ENCODE assay signal across 27 cellular contexts in genomic region chr20:4728121-4728520, GRCh38. TPM values are rescaled to one million over a fixed set of nuclear protein-coding genes. Genes with fewer than 3 reads are reported as not detected.
DNase-seq lines count a peak whose midpoint lies in the region; ATAC-seq, FAIRE-seq and TF ChIP-seq lines count a peak whose summit lies in the region.
"Had no signal": no experiment of that assay in that cellular context is flagged by ENCODE, and none has a peak within 500 bp of the region (broad histone marks: within the 10 kb centered on the region; RNA-seq: fewer than 3 reads in every experiment).

No MANE protein-coding gene starts in this region.

- peak overlapping the region; percentile 54; the same call in 1 of the 2 replicates for H3K27ac Mint-ChIP-seq in HFFc6
- H3K27ac Mint-ChIP-seq: activated CD4-positive, alpha-beta T cell treated with anti-CD3 and anti-CD28 coated beads, Interleukin-2, amount 10 ng/mL, durations not matched to agents 7 days and 5 days; activated CD8-positive, alpha-beta memory T cell treated with anti-CD3 and anti-CD28 coated beads, Interleukin-2, amount 10 ng/mL, durations not matched to agents 7 days and 5 days; activated naive CD4-positive, alpha-beta T cell treated with anti-CD3 and anti-CD28 coated beads, Interleukin-2, amount 50 U/mL, for 24 hours; activated T-helper 1 cell treated with anti-CD3 and anti-CD28 coated beads, Interleukin-12 subunit alpha, Interleukin-12 subunit beta, Interleukin-2, Interleukin-4 antibody, amounts not matched to agents 30 ng/mL and 10 ng/mL and 1 ng/mL, durations not matched to agents 14 hours and 24 hours and 36 hours had no signal

- H3K36me3 ChIP-seq in K562 (ENCODE audit: control insufficient read depth, insufficient read depth, low read length): no peaks in the 10 kb centered on the region
- H3K36me3 ChIP-seq: BLaER1, transverse colon had no signal

- TF ChIP-seq CTCF in HFFc6 (IDR thresholded peaks at IDR 0.05) (no peak), K562 (IDR thresholded peaks at IDR 0.05 in 2 of 3, conservative IDR thresholded peaks at IDR 0.05 in 1 of 3; ENCODE audit: insufficient read depth in 2 of 3, low read depth in 1 of 3, low read length in 3 of 3) (no peak), fibroblast of pulmonary artery (IDR thresholded peaks at IDR 0.05; ENCODE audit: low read length, missing control alignments) (no peak), GM10266 (IDR thresholded peaks at IDR 0.05; ENCODE audit: control insufficient read depth, insufficient read depth, low read depth, missing control alignments) (no peak)

- H3K9me3 Mint-ChIP-seq in HFFc6: no peaks in the 10 kb centered on the region
- H3K9me3 Mint-ChIP-seq: activated CD4-positive, alpha-beta T cell treated with anti-CD3 and anti-CD28 coated beads, Interleukin-2, amount 10 ng/mL, durations not matched to agents 7 days and 5 days; activated naive CD4-positive, alpha-beta T cell treated with anti-CD3 and anti-CD28 coated beads, Interleukin-2, amount 50 U/mL, for 24 hours; activated T-helper 1 cell treated with anti-CD3 and anti-CD28 coated beads, Interleukin-12 subunit alpha, Interleukin-12 subunit beta, Interleukin-2, Interleukin-4 antibody, amounts not matched to agents 30 ng/mL and 10 ng/mL and 1 ng/mL, durations not matched to agents 14 hours and 24 hours and 36 hours; neural crest cell had no signal

- WGBS in K562 (ENCODE audit: insufficient coverage, low coverage, missing lambda C conversion rate): 10% methylated on average over 3 of the region's 3 CpGs

- H3K9me1 ChIP-seq in K562 (ENCODE audit: control insufficient read depth, insufficient read depth, low read length): no peaks in the 10 kb centered on the region

- H3K4me3 ChIP-seq in K562: no peak overlapping the region
- no peak overlapping the region for H3K4me3 ChIP-seq in fibroblast of pulmonary artery (replicated peaks; ENCODE audit: low read depth, low read length)
- H3K4me3 ChIP-seq: BLaER1, mucosa of descending colon, transverse colon had no signal

- no peak overlapping the region for H3K9ac ChIP-seq in K562 (ENCODE audit: insufficient read depth in 1 of 2, low read depth in 2 of 2, low read length in 2 of 2)
- H3K9ac ChIP-seq: BLaER1 had no signal

- in situ Hi-C loops in K562 (cut with MboI): no loop called here

- POLR2A ChIA-PET in K562 (lab: Yijun Ruan, JAX): no interaction called here

- no TSS peak for BruUV-seq in K562 (replicated peaks; lab: Mats Ljungman, UMichigan)

- TF ChIP-seq POLR2A in K562 (conservative IDR thresholded peaks at IDR 0.05): no peak

- no peaks in the 10 kb centered on the region for H4K20me1 ChIP-seq in K562 (replicated peaks; ENCODE audit: control insufficient read depth, insufficient read depth, low read length)
- H4K20me1 ChIP-seq: BLaER1 had no signal

- no peaks in the 10 kb centered on the region for H3K79me2 ChIP-seq in K562 (ENCODE audit: control insufficient read depth, insufficient read depth, low read length)

- TF ChIP-seq RAD21 in K562 (CRISPR knock-in tag; conservative IDR thresholded peaks at IDR 0.05 in 1 of 2, IDR thresholded peaks at IDR 0.05 in 1 of 2): no peak

- DNase-seq in A172 (ENCODE audit: low spot score) (peak; percentile 36), HFFc6 (no peak), K562 (ENCODE audit: extremely low read depth in 1 of 4, low spot score in 3 of 4) (no peak), fibroblast of pulmonary artery (ENCODE audit: low read depth) (peak; percentile 21), GM10266 (ENCODE audit: extremely low spot score) (no peak), LoVo (ENCODE audit: low spot score) (no peak), NCI-H1694 (lab: John Stamatoyannopoulos, UW) (no peak)
- DNase-seq: activated CD4-positive, alpha-beta T cell treated with anti-CD3 and anti-CD28 coated beads, Interleukin-2, amount 10 ng/mL, durations not matched to agents 7 days and 5 days; activated CD8-positive, alpha-beta memory T cell treated with anti-CD3 and anti-CD28 coated beads, Interleukin-2, amount 10 ng/mL, durations not matched to agents 7 days and 5 days; Caco-2; cerebellar nuclear complex; effector CD8-positive, alpha-beta T cell; hippocampal formation; mucosa of descending colon; NCI-H1105 treated with DMSO at 0.1 percent for 48 hours; NCI-H2081; stimulated activated CD8-positive, alpha-beta memory T cell treated with anti-CD3 and anti-CD28 coated beads, Interleukin-4, amount 100 ng/mL, for 48 hours; transverse colon had no signal

- no peak overlapping the region for H2AFZ ChIP-seq in K562 (ENCODE audit: low read depth, low read length)

- H3K27me3 ChIP-seq in K562 (ENCODE audit: control insufficient read depth in 2 of 2, insufficient read depth in 2 of 2, low read length in 2 of 2): peaks cover 0 to 40% of the 10 kb centered on the region in 2 experiments; a peak in 2 of 5 replicates
- H3K27me3 ChIP-seq: BLaER1 had no signal

- no peaks in the 10 kb centered on the region for H3K4me1 ChIP-seq in K562 (replicated peaks in 1 of 2; ENCODE audit: control insufficient read depth in 2 of 2, insufficient read depth in 2 of 2, low read length in 2 of 2)
- H3K4me1 ChIP-seq: Caco-2 had no signal

- H3K27ac ChIP-seq in K562 (ENCODE audit: extremely low read depth, low read depth, low read length): no peak overlapping the region
- H3K27ac ChIP-seq: BLaER1, transverse colon had no signal

- TF ChIP-seq EP300 in K562 (IDR thresholded peaks at IDR 0.05; ENCODE audit: low read length): no peak

- no peak for FAIRE-seq in K562 (lab: Jason Lieb, UNC)

- peaks cover 15% of the 10 kb centered on the region; the same call in 1 of the 2 replicates for H3K27me3 Mint-ChIP-seq in HFFc6 (ENCODE audit: insufficient read depth)

- no peaks in the 10 kb centered on the region for H3K36me3 Mint-ChIP-seq in HFFc6 (ENCODE audit: low read depth)
- H3K36me3 Mint-ChIP-seq: activated CD8-positive, alpha-beta memory T cell treated with anti-CD3 and anti-CD28 coated beads, Interleukin-2, amount 10 ng/mL, durations not matched to agents 7 days and 5 days; activated naive CD4-positive, alpha-beta T cell treated with anti-CD3 and anti-CD28 coated beads, Interleukin-2, amount 50 U/mL, for 24 hours had no signal

- no peaks in the 10 kb centered on the region for H3K9me3 ChIP-seq in K562 (replicated peaks; ENCODE audit: control insufficient read depth, insufficient read depth, low read depth, low read length)
- H3K9me3 ChIP-seq: BLaER1, Caco-2, mucosa of descending colon, transverse colon had no signal

- H3K4me1 Mint-ChIP-seq in HFFc6 (ENCODE audit: low read depth): peaks cover 22% of the 10 kb centered on the region

- H3K4me3 Mint-ChIP-seq in HFFc6: peak overlapping the region; percentile 52; the same call in 1 of the 2 replicates
- H3K4me3 Mint-ChIP-seq: activated CD4-positive, alpha-beta T cell treated with anti-CD3 and anti-CD28 coated beads, Interleukin-2, amount 10 ng/mL, durations not matched to agents 7 days and 5 days; activated CD8-positive, alpha-beta memory T cell treated with anti-CD3 and anti-CD28 coated beads, Interleukin-2, amount 10 ng/mL, durations not matched to agents 7 days and 5 days; activated naive CD4-positive, alpha-beta T cell treated with anti-CD3 and anti-CD28 coated beads, Interleukin-2, amount 50 U/mL, for 24 hours; activated T-helper 1 cell treated with anti-CD3 and anti-CD28 coated beads, Interleukin-12 subunit alpha, Interleukin-12 subunit beta, Interleukin-2, Interleukin-4 antibody, amounts not matched to agents 30 ng/mL and 10 ng/mL and 1 ng/mL, durations not matched to agents 14 hours and 24 hours and 36 hours; neural crest cell had no signal

- CTCF ChIA-PET in K562 (lab: Yijun Ruan, JAX; ENCODE audit: low intra/inter-chr PET ratio): no interaction called here

- no peak for ATAC-seq in K562
- no peak for ATAC-seq in HG03135 (IDR thresholded peaks at IDR 0.05; ENCODE audit: unreplicated experiment)
- ATAC-seq: activated CD8-positive, alpha-beta memory T cell treated with anti-CD3 and anti-CD28 coated beads, Interleukin-2, amount 10 ng/mL, durations not matched to agents 7 days and 5 days; mucosa of descending colon; sciatic nerve had no signal

- intact Hi-C loops in K562 (cut with micrococcal nuclease): no loop called here

- no peak overlapping the region for H3K4me2 ChIP-seq in K562 (ENCODE audit: insufficient read depth, low read length)
- H3K4me2 ChIP-seq: BLaER1 had no signal

RNA-seq across cellular contexts. Expression of gene PRND, which starts 6.4 kb away (rescaled TPM):
- 0.10 and 0.12 TPM in 2 replicates for total RNA-seq in A172 (2014; rRNA removed; shearing (Covaris generic))
- under 1 TPM; 0.31 to 0.62 (median 0.49) TPM for total RNA-seq in HFFc6 (2021; fragmentation: NEBNext Ultra II Directional; extraction: Animal tissue kit (Norgen Biotek cat#: 25700))
- not detected in 2 replicates for total RNA-seq in K562 (2011; cell fraction: chromatin; rRNA removed; ENCODE audit: low replicate concordance)
- not detected in 2 replicates for total RNA-seq in K562 (2011; cell fraction: nucleolus; rRNA removed)
- not detected in 2 replicates for total RNA-seq in K562 (2011; cell fraction: nucleoplasm; rRNA removed)
- total RNA-seq in K562 (2014; rRNA removed): not detected in 2 replicates
- total RNA-seq in K562 (2014; rRNA removed; fragmentation: Illumina TruSeq; extraction: Trizol): not detected in 2 replicates
- total RNA-seq in K562 (2015; rRNA removed; fragmentation: Illumina TruSeq; extraction: Trizol): not detected in 2 replicates
- not detected in 2 replicates for total RNA-seq in K562 (2021)
- not detected in 2 replicates for polyA plus RNA-seq in K562 (2011; rRNA removed)
- polyA plus RNA-seq in K562 (2011; cell fraction: cytosol; rRNA removed): not detected in 2 replicates
- not detected in 2 replicates for polyA plus RNA-seq in K562 (2011; cell fraction: nucleus; rRNA removed)
- polyA plus RNA-seq in K562 (2012): not detected in 2 replicates
- not detected in 2 replicates for polyA plus RNA-seq in K562 (2014; fragmentation: Illumina TruSeq; extraction: Trizol)
- polyA plus RNA-seq in K562 (2014; fragmentation: Nextera tagmentation; extraction: Ambion mirVana): not detected
- not detected in 2 replicates for polyA plus RNA-seq in K562 (2014; rRNA removed)
- not detected in 2 replicates for polyA minus RNA-seq in K562 (2011; rRNA and poly(A)+ RNA removed)
- not detected in 2 replicates for polyA minus RNA-seq in K562 (2011; cell fraction: cytosol; rRNA and poly(A)+ RNA removed)
- not detected in 2 replicates for polyA minus RNA-seq in K562 (2011; cell fraction: nucleus; rRNA and poly(A)+ RNA removed)
- total RNA-seq: activated CD4-positive, alpha-beta T cell treated with anti-CD3 and anti-CD28 coated beads, Interleukin-2, amount 10 ng/mL, durations not matched to agents 7 days and 5 days; activated CD8-positive, alpha-beta memory T cell treated with anti-CD3 and anti-CD28 coated beads, Interleukin-2, amount 10 ng/mL, durations not matched to agents 7 days and 5 days; activated T-helper 1 cell treated with anti-CD3 and anti-CD28 coated beads, Interleukin-12 subunit alpha, Interleukin-12 subunit beta, Interleukin-2, Interleukin-4 antibody, amounts not matched to agents 30 ng/mL and 10 ng/mL and 1 ng/mL, durations not matched to agents 14 hours and 24 hours and 36 hours; Caco-2; LHCN-M2; neural crest cell; T-helper 2 cell treated with Interferon-gamma antibody and Interleukin-4, amounts not matched to agents 100 ng/mL and 5 ng/mL, for 36 hours; transverse colon had no signal
- polyA plus RNA-seq: liver had no signal

RNA-seq across cellular contexts. Expression of gene PRNP, which starts 41.9 kb away (rescaled TPM):
- 234 and 248 TPM in 2 replicates for total RNA-seq in A172 (2014; rRNA removed; shearing (Covaris generic))
- 100 to 1,000 TPM; 378 to 900 (median 434) TPM for total RNA-seq in HFFc6 (2021; fragmentation: NEBNext Ultra II Directional; extraction: Animal tissue kit (Norgen Biotek cat#: 25700))
- total RNA-seq in K562 (2011; cell fraction: chromatin; rRNA removed; ENCODE audit: low replicate concordance): 21.4 and 25.0 TPM in 2 replicates
- 34.3 and 42.7 TPM in 2 replicates for total RNA-seq in K562 (2011; cell fraction: nucleolus; rRNA removed)
- total RNA-seq in K562 (2011; cell fraction: nucleoplasm; rRNA removed): 32.1 and 39.8 TPM in 2 replicates
- total RNA-seq in K562 (2014; rRNA removed) (19.1 and 19.3 TPM in 2 replicates), K562 (2014; rRNA removed; fragmentation: Illumina TruSeq; extraction: Trizol) (23.2 and 25.3 TPM in 2 replicates), K562 (2015; rRNA removed; fragmentation: Illumina TruSeq; extraction: Trizol) (15.3 and 16.3 TPM in 2 replicates), K562 (2021) (20.6 and 22.0 TPM in 2 replicates)
- polyA plus RNA-seq in K562 (2011; rRNA removed) (30.4 and 47.9 TPM in 2 replicates), K562 (2014; fragmentation: Illumina TruSeq; extraction: Trizol) (26.2 and 30.3 TPM in 2 replicates), K562 (2014; fragmentation: Nextera tagmentation; extraction: Ambion mirVana) (1 to 10 TPM; 7.5 to 8.1 TPM), K562 (2014; rRNA removed) (24.0 and 25.5 TPM in 2 replicates)
- 32.2 and 37.3 TPM in 2 replicates for polyA plus RNA-seq in K562 (2011; cell fraction: cytosol; rRNA removed)
- 17.5 and 25.7 TPM in 2 replicates for polyA plus RNA-seq in K562 (2011; cell fraction: nucleus; rRNA removed)
- 17.7 and 35.2 TPM in 2 replicates for polyA plus RNA-seq in K562 (2012)
- polyA minus RNA-seq in K562 (2011; rRNA and poly(A)+ RNA removed): 33.1 and 42.5 TPM in 2 replicates
- polyA minus RNA-seq in K562 (2011; cell fraction: cytosol; rRNA and poly(A)+ RNA removed): 17.5 and 28.5 TPM in 2 replicates
- polyA minus RNA-seq in K562 (2011; cell fraction: nucleus; rRNA and poly(A)+ RNA removed): 5.8 and 15.0 TPM in 2 replicates

Comparison
In these comparisons a context has a peak if more than half of its experiments do, and no peak if none do; other contexts are left out.
1. DNase-seq: peak in A172 (single experiment) and fibroblast of pulmonary artery (single experiment); none in HFFc6 (single experiment), K562 (0 of 4), GM10266 (single experiment), LoVo (single experiment) and NCI-H1694 (single experiment).